14 cellular contexts compared by ENCODE assay signal in the genomic region with DNA sequence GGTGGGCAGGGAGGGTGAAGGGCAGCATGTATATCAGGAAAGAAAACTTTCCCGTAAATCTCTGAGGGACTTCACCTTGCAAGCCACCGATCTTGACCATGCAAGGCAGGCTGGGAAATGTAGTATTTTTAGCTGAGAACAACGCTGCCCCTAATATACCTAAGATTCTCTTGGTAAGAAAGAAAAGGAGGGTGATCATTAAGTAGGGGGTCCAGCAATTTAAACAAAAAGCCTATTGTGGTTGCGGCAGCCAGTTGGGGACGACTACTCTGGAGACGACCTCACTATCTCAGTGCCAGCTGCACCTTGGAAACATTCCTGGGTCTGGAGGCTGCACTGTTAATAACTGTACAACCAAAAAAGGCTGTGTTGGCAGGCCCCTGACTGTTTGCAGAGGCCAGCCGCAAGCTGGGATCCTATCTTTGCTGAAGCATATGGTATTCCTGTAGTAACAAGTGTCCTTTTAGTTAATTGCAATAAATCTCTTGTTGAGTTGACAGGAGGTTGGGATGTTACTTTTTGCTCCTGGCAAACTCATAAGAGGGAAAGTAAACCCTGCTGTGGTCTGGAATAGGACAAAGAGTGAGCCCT. TPM values are rescaled to one million over a fixed set of nuclear protein-coding genes. Genes with fewer than 3 reads are reported as not detected.
A peak's percentile ranks its signal among the peaks of the same experiment; 100 is the strongest.
DNase-seq lines count a peak whose midpoint lies in the region; ATAC-seq, FAIRE-seq and TF ChIP-seq lines count a peak whose summit lies in the region.
"Had no signal": no experiment of that assay in that cellular context is flagged by ENCODE, and none has a peak within 500 bp of the region (broad histone marks: within the 10 kb centered on the region; RNA-seq: fewer than 3 reads in every experiment).

No MANE protein-coding gene starts in this region.

- H2AFZ ChIP-seq in keratinocyte (ENCODE audit: control insufficient read depth, low read length) = peak overlapping the region; percentile 88

- TF ChIP-seq POLR2A in stomach (IDR thresholded peaks at IDR 0.05) = no peak
- TF ChIP-seq POLR2A in upper lobe of left lung (IDR thresholded peaks at IDR 0.05) = no peak

- H3K27me3 ChIP-seq in keratinocyte (ENCODE audit: control insufficient read depth, extremely low read depth, insufficient read depth, low read length) (no peaks in the 10 kb centered on the region), stomach (no peaks in the 10 kb centered on the region), upper lobe of left lung (no peaks in the 10 kb centered on the region)

- no peak for TF ChIP-seq EP300 in stomach (IDR thresholded peaks at IDR 0.05)
- no peak for TF ChIP-seq EP300 in upper lobe of left lung (IDR thresholded peaks at IDR 0.05)

- no peaks in the 10 kb centered on the region for H4K20me1 ChIP-seq in keratinocyte (ENCODE audit: control insufficient read depth, extremely low read depth, insufficient read depth, low read length)

- peak overlapping the region; percentile 2 for H3K27ac ChIP-seq in keratinocyte (ENCODE audit: control insufficient read depth, insufficient read depth, low read length)
- peak overlapping the region in 1 of 5 donors; percentile 12 for H3K27ac ChIP-seq in stomach
- H3K27ac ChIP-seq in upper lobe of left lung = no peak overlapping the region

- in situ Hi-C loops in SK-MEL-5 (cut with HindIII; ENCODE audit: low pct_unique_long_range_greater_than_20kb, low sequenced_read_pairs) = no loop called here

- peak overlapping the region in 1 of 3 experiments; percentile 24 for H3K4me3 ChIP-seq in keratinocyte (ENCODE audit: control insufficient read depth in 2 of 3, extremely low read depth in 1 of 3, insufficient read depth in 2 of 3, low read depth in 1 of 3, low read length in 3 of 3)
- peak overlapping the region in 3 of 4 donors; percentile 13 to 25 (median 19) for H3K4me3 ChIP-seq in stomach
- H3K4me3 ChIP-seq in upper lobe of left lung = peak overlapping the region in 1 of 4 donors; percentile 3

- 13 to 21% (median 18%) methylated on average over 7 of the region's 7 CpGs for WGBS in stomach, 5 donors
- 46 to 47% methylated on average over 7 of the region's 7 CpGs for WGBS in upper lobe of left lung, 2 donors

- FAIRE-seq in keratinocyte (lab: Jason Lieb, UNC) = peak; percentile 60
- FAIRE-seq: A204.1, GM12891 had no signal

- intact Hi-C loops in stomach (cut with DNase I; ENCODE audit: low total_unique reads) = no loop called here

- H3K9me3 ChIP-seq in keratinocyte (ENCODE audit: control insufficient read depth, low read depth, low read length) (no peaks in the 10 kb centered on the region), stomach (no peaks in the 10 kb centered on the region), upper lobe of left lung (no peaks in the 10 kb centered on the region)

- H3K4me1 ChIP-seq in keratinocyte (ENCODE audit: control insufficient read depth, extremely low read depth, insufficient read depth, low read length) (peaks cover 32% of the 10 kb centered on the region), stomach (peaks cover 17 to 41% (median 26%) of the 10 kb centered on the region in 4 donors), upper lobe of left lung (peaks cover 13 to 31% (median 20%) of the 10 kb centered on the region in 4 donors)

- H3K79me2 ChIP-seq in keratinocyte (ENCODE audit: control insufficient read depth, insufficient read depth, low read length) = no peaks in the 10 kb centered on the region

- TF ChIP-seq CTCF in keratinocyte (optimal IDR thresholded peaks at IDR 0.05 in 1 of 3, IDR thresholded peaks at IDR 0.05 in 1 of 3, conservative IDR thresholded peaks at IDR 0.05 in 1 of 3; ENCODE audit: extremely low read depth in 1 of 3, insufficient read depth in 2 of 3, low read length in 3 of 3) = no peak
- no peak for TF ChIP-seq CTCF in stomach (IDR thresholded peaks at IDR 0.05)
- no peak for TF ChIP-seq CTCF in upper lobe of left lung (IDR thresholded peaks at IDR 0.05)

- H3K36me3 ChIP-seq in keratinocyte (ENCODE audit: control insufficient read depth in 2 of 2, extremely low read depth in 1 of 2, insufficient read depth in 2 of 2, low read length in 2 of 2) (no peaks in the 10 kb centered on the region), stomach (no peaks in the 10 kb centered on the region), upper lobe of left lung (no peaks in the 10 kb centered on the region)

- no peaks in the 10 kb centered on the region for H3K9me1 ChIP-seq in keratinocyte (ENCODE audit: control insufficient read depth, extremely low read depth, insufficient read depth, low read length)

- dilution Hi-C loops in keratinocyte (cut with MboI; ENCODE audit: extremely low pct_ligation_motif_present, low sequenced_read_pairs) = no loop called here

- H3K4me2 ChIP-seq in keratinocyte (ENCODE audit: control insufficient read depth, extremely low read depth, insufficient read depth, low read depth, low read length) = peak overlapping the region; percentile 73

- ATAC-seq in HG03432 (IDR thresholded peaks at IDR 0.05; ENCODE audit: unreplicated experiment) (no peak), upper lobe of left lung (ENCODE audit: low FRiP score in 2 of 2) (no peak)

- H3K9ac ChIP-seq in keratinocyte (ENCODE audit: control insufficient read depth, extremely low read depth, insufficient read depth, low read length) = peak overlapping the region; percentile 18

- DNase-seq in DMS53 (lab: John Stamatoyannopoulos, UW) = peak; percentile 37
- DNase-seq in DMS53 treated with DMSO at 0.1 percent for 48 hours (lab: John Stamatoyannopoulos, UW; ENCODE audit: unreplicated experiment) = no peak
- DNase-seq in SK-MEL-5 (ENCODE audit: low read depth, low spot score) = peak; percentile 17
- DNase-seq in keratinocyte (ENCODE audit: low read depth, low spot score) = no peak
- no peak for DNase-seq in stomach
- no peak for DNase-seq in HPDE6-E6E7 (ENCODE audit: extremely low spot score)
- no peak for DNase-seq in upper lobe of left lung
- DNase-seq: activated CD4-positive, CD25-positive, alpha-beta regulatory T cell treated with anti-CD3 and anti-CD28 coated beads, Interleukin-2, amount 50 U/mL, for 72 hours; immature natural killer cell; MM.1S; stimulated activated CD4-positive, alpha-beta T cell treated with anti-CD3 and anti-CD28 coated beads, Interleukin-4, amount 100 ng/mL, for 4 hours had no signal

RNA-seq across cellular contexts. Expression of a gene that starts 6.4 kb away (rescaled TPM):
- 55.9 and 57.6 TPM in 2 replicates for total RNA-seq in SK-MEL-5 (2014; rRNA removed; shearing (Covaris generic))
- 15.4 and 19.8 TPM in 2 replicates for polyA plus RNA-seq in SK-MEL-5 (2015; cell fraction: cytosol; rRNA removed)
- polyA plus RNA-seq in SK-MEL-5 (2015; cell fraction: nucleus; rRNA removed) = 4.2 and 8.8 TPM in 2 replicates
- 0.34 to 0.36 TPM (median 0.34 TPM) in 3 replicates for polyA plus RNA-seq in keratinocyte
- polyA plus RNA-seq in keratinocyte (2011; ENCODE audit: low read depth) = 0.05 TPM
- polyA plus RNA-seq in keratinocyte (2011; cell fraction: cytosol; rRNA removed) = 0.17 and 0.40 TPM in 2 replicates
- polyA plus RNA-seq in keratinocyte (2011; cell fraction: nucleus; rRNA removed) = 0.34 and 0.36 TPM in 2 replicates
- polyA plus RNA-seq in keratinocyte (2012; ENCODE audit: low replicate concordance) = 0.22 and 0.34 TPM in 2 replicates
- polyA minus RNA-seq in keratinocyte = 0.26 to 0.33 TPM (median 0.26 TPM) in 3 replicates
- 0.58 TPM for polyA minus RNA-seq in keratinocyte (2011; cell fraction: cytosol; rRNA and poly(A)+ RNA removed)
- 0.31 and 0.32 TPM in 2 replicates for polyA minus RNA-seq in keratinocyte (2011; cell fraction: nucleus; rRNA and poly(A)+ RNA removed)
- 100 to 1,000 TPM in 1 of 5 donors, 10 to 100 TPM in 2, 1 to 10 TPM in 1, under 1 TPM in 1; 0.29 to 119 (median 21.0) TPM for total RNA-seq in stomach
- 1 to 10 TPM; 1.9 to 5.4 (median 4.4) TPM for polyA plus RNA-seq in stomach
- total RNA-seq in upper lobe of left lung = 10 to 100 TPM in 5 of 6 donors, 1 to 10 TPM in 1; 8.5 to 36.5 (median 15.6) TPM

RNA-seq across cellular contexts. Expression of a gene that starts 21.3 kb away (rescaled TPM):
- total RNA-seq in SK-MEL-5 (2014; rRNA removed; shearing (Covaris generic)) = 93.1 and 102 TPM in 2 replicates
- polyA plus RNA-seq in SK-MEL-5 (2015; cell fraction: cytosol; rRNA removed) = 67.4 and 69.2 TPM in 2 replicates
- 144 and 165 TPM in 2 replicates for polyA plus RNA-seq in SK-MEL-5 (2015; cell fraction: nucleus; rRNA removed)
- 52.9 to 92.6 TPM (median 90.2 TPM) in 3 replicates for polyA plus RNA-seq in keratinocyte
- polyA plus RNA-seq in keratinocyte (2011; ENCODE audit: low read depth) = 28.2 TPM
- 62.7 and 107 TPM in 2 replicates for polyA plus RNA-seq in keratinocyte (2011; cell fraction: cytosol; rRNA removed)
- 129 and 167 TPM in 2 replicates for polyA plus RNA-seq in keratinocyte (2011; cell fraction: nucleus; rRNA removed)
- 53.1 and 62.8 TPM in 2 replicates for polyA plus RNA-seq in keratinocyte (2012; ENCODE audit: low replicate concordance)
- 41.9 to 55.1 TPM (median 42.5 TPM) in 3 replicates for polyA minus RNA-seq in keratinocyte
- polyA minus RNA-seq in keratinocyte (2011; cell fraction: cytosol; rRNA and poly(A)+ RNA removed) = 34.1 TPM
- polyA minus RNA-seq in keratinocyte (2011; cell fraction: nucleus; rRNA and poly(A)+ RNA removed) = 33.2 and 61.5 TPM in 2 replicates
- 100 to 1,000 TPM in 1 of 5 donors, 10 to 100 TPM in 3, 1 to 10 TPM in 1; 9.6 to 108 (median 21.4) TPM for total RNA-seq in stomach
- polyA plus RNA-seq in stomach = 10 to 100 TPM; 31.0 to 37.9 (median 32.6) TPM
- 10 to 100 TPM; 34.0 to 64.0 (median 45.2) TPM for total RNA-seq in upper lobe of left lung

Comparison
In these comparisons a context has a peak if more than half of its experiments do, and no peak if none do; other contexts are left out.
1. DNase-seq: peak in DMS53 (single experiment) and SK-MEL-5 (single experiment); none in DMS53 treated with DMSO at 0.1 percent for 48 hours (single experiment), keratinocyte (single experiment), stomach (single experiment), HPDE6-E6E7 (single experiment) and upper lobe of left lung (0 of 2).